Comparison of ENCODE assay signal across 4 cellular contexts in the genomic region with DNA sequence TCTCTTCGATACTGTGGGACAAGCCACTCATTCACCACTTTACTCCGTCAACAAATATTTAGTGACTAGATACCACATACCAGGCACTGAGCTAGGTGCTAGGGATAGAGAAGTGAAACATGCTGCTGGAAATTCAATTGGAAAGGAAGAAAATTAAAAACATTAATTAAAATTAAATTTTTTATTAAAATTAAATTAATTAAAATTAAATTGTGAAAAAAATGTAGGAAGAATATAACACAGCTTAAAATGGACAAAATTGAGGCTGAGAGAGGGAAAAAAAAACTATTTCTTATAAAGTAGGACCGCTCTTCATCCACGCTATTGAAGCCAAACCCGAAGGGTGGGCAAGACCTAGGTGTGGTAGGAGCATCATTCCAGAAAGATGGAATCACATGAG. TPM values are rescaled to one million over a fixed set of nuclear protein-coding genes. Genes with fewer than 3 reads are reported as not detected.
"Had no signal": no experiment of that assay in that cellular context is flagged by ENCODE, and none has a peak within 500 bp of the region (broad histone marks: within the 10 kb centered on the region; RNA-seq: fewer than 3 reads in every experiment).

No MANE protein-coding gene starts in this region.

- ATAC-seq: GM12878 had no signal

- DNase-seq: GDM1, GF-D8 had no signal

- H3K4me3 ChIP-seq: GM12878 had no signal

RNA-seq across cellular contexts. Expression of gene LRRC55, which starts 23.6 kb away (rescaled TPM):
- total RNA-seq: G401, GM12878 had no signal
